ENCODE assay signal across 18 cellular contexts in genomic region chr2:174580951-174581350, GRCh38. TPM values are rescaled to one million over a fixed set of nuclear protein-coding genes. Genes with fewer than 3 reads are reported as not detected.
A peak's percentile ranks its signal among the peaks of the same experiment; 100 is the strongest.
DNase-seq lines count a peak whose midpoint lies in the region; ATAC-seq, FAIRE-seq and TF ChIP-seq lines count a peak whose summit lies in the region.
"Had no signal": no experiment of that assay in that cellular context is flagged by ENCODE, and none has a peak within 500 bp of the region (broad histone marks: within the 10 kb centered on the region; RNA-seq: fewer than 3 reads in every experiment).

No MANE protein-coding gene starts in this region.

- H3K36me3 Mint-ChIP-seq in activated CD8-positive, alpha-beta memory T cell treated with anti-CD3 and anti-CD28 coated beads, Interleukin-2, amount 10 ng/mL, durations not matched to agents 7 days and 5 days: peaks cover 69% of the 10 kb centered on the region
- H3K36me3 Mint-ChIP-seq in activated T-helper 17 cell treated with anti-CD3 and anti-CD28 coated beads, Interleukin-2, amount 50 U/mL, for 72 hours (ENCODE audit: low read depth): peaks cover 100% of the 10 kb centered on the region
- H3K36me3 Mint-ChIP-seq in stimulated activated effector memory CD8-positive, alpha-beta T cell treated with anti-CD3 and anti-CD28 coated beads, Interleukin-12 subunit alpha, Interleukin-12 subunit beta, amount 100 ng/mL, for 72 hours: peaks cover 100% of the 10 kb centered on the region
- H3K36me3 Mint-ChIP-seq in mesothelial cell of epicardium: peaks cover 10% of the 10 kb centered on the region

- H3K27ac ChIP-seq in right cardiac atrium (ENCODE audit: low read length): no peak overlapping the region
- H3K27ac ChIP-seq: gastrocnemius medialis, SK-N-MC had no signal

- H3K27ac Mint-ChIP-seq in activated CD8-positive, alpha-beta memory T cell treated with anti-CD3 and anti-CD28 coated beads, Interleukin-2, amount 10 ng/mL, durations not matched to agents 7 days and 5 days: peak overlapping the region; percentile 67
- H3K27ac Mint-ChIP-seq in activated T-helper 17 cell treated with anti-CD3 and anti-CD28 coated beads, Interleukin-2, amount 50 U/mL, for 72 hours: peak overlapping the region; percentile 66
- peak overlapping the region; percentile 99 for H3K27ac Mint-ChIP-seq in stimulated activated effector memory CD8-positive, alpha-beta T cell treated with anti-CD3 and anti-CD28 coated beads, Interleukin-12 subunit alpha, Interleukin-12 subunit beta, amount 100 ng/mL, for 72 hours
- no peak overlapping the region for H3K27ac Mint-ChIP-seq in mesothelial cell of epicardium

- H3K4me3 ChIP-seq in right cardiac atrium (ENCODE audit: low read length): no peak overlapping the region
- H3K4me3 ChIP-seq: gastrocnemius medialis, MG63, SK-N-MC had no signal

- no peak for TF ChIP-seq POLR2A in H54 (IDR thresholded peaks at IDR 0.05; ENCODE audit: low read depth, low read length)

- ATAC-seq in activated CD8-positive, alpha-beta memory T cell treated with anti-CD3 and anti-CD28 coated beads, Interleukin-2, amount 10 ng/mL, durations not matched to agents 7 days and 5 days: no peak
- ATAC-seq in activated T-helper 17 cell treated with anti-CD3 and anti-CD28 coated beads, Interleukin-2, amount 50 U/mL, for 72 hours (replicated peaks): no peak
- ATAC-seq in right cardiac atrium: peak in 1 of 2 donors; percentile 60
- no peak for ATAC-seq in stimulated activated effector memory CD8-positive, alpha-beta T cell treated with anti-CD3 and anti-CD28 coated beads, Interleukin-12 subunit alpha, Interleukin-12 subunit beta, amount 100 ng/mL, for 72 hours
- no peak for ATAC-seq in GM18861 (IDR thresholded peaks at IDR 0.05; ENCODE audit: unreplicated experiment)
- ATAC-seq: gastrocnemius medialis had no signal

- no peak overlapping the region for H3K4me3 Mint-ChIP-seq in activated CD8-positive, alpha-beta memory T cell treated with anti-CD3 and anti-CD28 coated beads, Interleukin-2, amount 10 ng/mL, durations not matched to agents 7 days and 5 days
- H3K4me3 Mint-ChIP-seq in activated T-helper 17 cell treated with anti-CD3 and anti-CD28 coated beads, Interleukin-2, amount 50 U/mL, for 72 hours: peak overlapping the region; percentile 55
- peak overlapping the region; percentile 35 for H3K4me3 Mint-ChIP-seq in stimulated activated effector memory CD8-positive, alpha-beta T cell treated with anti-CD3 and anti-CD28 coated beads, Interleukin-12 subunit alpha, Interleukin-12 subunit beta, amount 100 ng/mL, for 72 hours
- no peak overlapping the region for H3K4me3 Mint-ChIP-seq in mesothelial cell of epicardium

- DNase-seq in activated CD8-positive, alpha-beta memory T cell treated with anti-CD3 and anti-CD28 coated beads, Interleukin-2, amount 10 ng/mL, durations not matched to agents 7 days and 5 days: no peak
- no peak for DNase-seq in activated CD8-positive, alpha-beta memory T cell treated with anti-CD3 and anti-CD28 coated beads, Interleukin-2, amount 50 U/mL, for 48 hours
- DNase-seq in right cardiac atrium (peak in 2 of 3 donors; percentile 61 to 75), mesothelial cell of epicardium (ENCODE audit: low spot score in 2 of 2, unreplicated experiment in 2 of 2) (no peak), H54 (ENCODE audit: insufficient read length, low spot score) (no peak)
- no peak for DNase-seq in stimulated activated effector memory CD8-positive, alpha-beta T cell treated with anti-CD3 and anti-CD28 coated beads, Interleukin-12 subunit alpha, Interleukin-12 subunit beta, amount 100 ng/mL, for 72 hours (ENCODE audit: low spot score in 2 of 2)
- DNase-seq: amniotic stem cell; gastrocnemius medialis; GOT3; mesenchymal stem cell; MG63; NCI-H1930; NCI-H510A treated with DMSO at 0.1 percent for 48 hours; OCI-M1; stimulated activated CD4-positive, alpha-beta T cell treated with anti-CD3 and anti-CD28 coated beads, Interleukin-4, amount 100 ng/mL, for 4 hours had no signal

- no peak for TF ChIP-seq CTCF in mesothelial cell of epicardium (IDR thresholded peaks at IDR 0.05; ENCODE audit: unreplicated experiment)

- no peak for FAIRE-seq in H54 (lab: Jason Lieb, UNC)

- H3K9me3 ChIP-seq in right cardiac atrium (ENCODE audit: control insufficient read depth, low read length): no peaks in the 10 kb centered on the region
- H3K9me3 ChIP-seq: gastrocnemius medialis, MG63 had no signal

- H3K4me1 ChIP-seq in right cardiac atrium (ENCODE audit: control insufficient read depth, insufficient read depth, low read length): no peaks in the 10 kb centered on the region
- H3K4me1 ChIP-seq: gastrocnemius medialis had no signal

- H3K9me3 Mint-ChIP-seq in activated CD8-positive, alpha-beta memory T cell treated with anti-CD3 and anti-CD28 coated beads, Interleukin-2, amount 10 ng/mL, durations not matched to agents 7 days and 5 days (ENCODE audit: low read depth): no peaks in the 10 kb centered on the region
- no peaks in the 10 kb centered on the region for H3K9me3 Mint-ChIP-seq in activated T-helper 17 cell treated with anti-CD3 and anti-CD28 coated beads, Interleukin-2, amount 50 U/mL, for 72 hours
- H3K9me3 Mint-ChIP-seq in stimulated activated effector memory CD8-positive, alpha-beta T cell treated with anti-CD3 and anti-CD28 coated beads, Interleukin-12 subunit alpha, Interleukin-12 subunit beta, amount 100 ng/mL, for 72 hours: no peaks in the 10 kb centered on the region
- H3K9me3 Mint-ChIP-seq in mesothelial cell of epicardium: no peaks in the 10 kb centered on the region

- no peaks in the 10 kb centered on the region for H3K27me3 ChIP-seq in right cardiac atrium (ENCODE audit: control insufficient read depth, insufficient read depth)
- H3K27me3 ChIP-seq: gastrocnemius medialis, MG63 had no signal

- CTCF ChIA-PET in activated CD8-positive, alpha-beta memory T cell treated with anti-CD3 and anti-CD28 coated beads, Interleukin-2, amount 10 ng/mL, durations not matched to agents 7 days and 5 days (lab: Charles Lee): interaction anchor here (0.8 to 5.6 kb wide), 4 partner anchors 11 to 112 kb away, joined by 4 to 40 read pairs (median 4); no protein-coding TSS in a partner anchor

- H3K27me3 Mint-ChIP-seq in activated CD8-positive, alpha-beta memory T cell treated with anti-CD3 and anti-CD28 coated beads, Interleukin-2, amount 10 ng/mL, durations not matched to agents 7 days and 5 days: no peaks in the 10 kb centered on the region
- no peaks in the 10 kb centered on the region for H3K27me3 Mint-ChIP-seq in activated T-helper 17 cell treated with anti-CD3 and anti-CD28 coated beads, Interleukin-2, amount 50 U/mL, for 72 hours
- H3K27me3 Mint-ChIP-seq in mesothelial cell of epicardium (ENCODE audit: low read depth): no peaks in the 10 kb centered on the region

- intact Hi-C loops in right cardiac atrium (cut with DNase I): no loop called here

- peaks cover 76% of the 10 kb centered on the region for H3K4me1 Mint-ChIP-seq in activated CD8-positive, alpha-beta memory T cell treated with anti-CD3 and anti-CD28 coated beads, Interleukin-2, amount 10 ng/mL, durations not matched to agents 7 days and 5 days
- peaks cover 25% of the 10 kb centered on the region for H3K4me1 Mint-ChIP-seq in activated T-helper 17 cell treated with anti-CD3 and anti-CD28 coated beads, Interleukin-2, amount 50 U/mL, for 72 hours
- peaks cover 61% of the 10 kb centered on the region for H3K4me1 Mint-ChIP-seq in stimulated activated effector memory CD8-positive, alpha-beta T cell treated with anti-CD3 and anti-CD28 coated beads, Interleukin-12 subunit alpha, Interleukin-12 subunit beta, amount 100 ng/mL, for 72 hours
- H3K4me1 Mint-ChIP-seq in mesothelial cell of epicardium: peaks cover 16% of the 10 kb centered on the region

- 61% methylated on average over 2 of the region's 2 CpGs for WGBS in right cardiac atrium

RNA-seq across cellular contexts. Expression of gene WIPF1, which starts 16.7 kb away (rescaled TPM):
- total RNA-seq in activated CD8-positive, alpha-beta memory T cell treated with anti-CD3 and anti-CD28 coated beads, Interleukin-2, amount 10 ng/mL, durations not matched to agents 7 days and 5 days: 100 to 1,000 TPM; 465 to 588 TPM
- 100 to 1,000 TPM; 180 to 334 TPM for total RNA-seq in activated T-helper 17 cell treated with anti-CD3 and anti-CD28 coated beads, Interleukin-2, amount 50 U/mL, for 72 hours
- total RNA-seq in right cardiac atrium (10 to 100 TPM; 20.3 to 30.0 (median 27.7) TPM), mesothelial cell of epicardium (19.0 to 21.1 TPM (median 20.6 TPM) in 3 replicates)
- polyA plus RNA-seq in right cardiac atrium: 12.2 TPM

Comparison
In these comparisons a context has a peak if more than half of its experiments do, and no peak if none do; other contexts are left out.
1. DNase-seq: peak in right cardiac atrium (2 of 3); none in activated CD8-positive, alpha-beta memory T cell treated with anti-CD3 and anti-CD28 coated beads, Interleukin-2, amount 10 ng/mL, durations not matched to agents 7 days and 5 days (single experiment), activated CD8-positive, alpha-beta memory T cell treated with anti-CD3 and anti-CD28 coated beads, Interleukin-2, amount 50 U/mL, for 48 hours (single experiment), stimulated activated effector memory CD8-positive, alpha-beta T cell treated with anti-CD3 and anti-CD28 coated beads, Interleukin-12 subunit alpha, Interleukin-12 subunit beta, amount 100 ng/mL, for 72 hours (0 of 2), mesothelial cell of epicardium (0 of 2) and H54 (single experiment).
2. H3K4me3 Mint-ChIP-seq: peak in activated T-helper 17 cell treated with anti-CD3 and anti-CD28 coated beads, Interleukin-2, amount 50 U/mL, for 72 hours (single experiment) and stimulated activated effector memory CD8-positive, alpha-beta T cell treated with anti-CD3 and anti-CD28 coated beads, Interleukin-12 subunit alpha, Interleukin-12 subunit beta, amount 100 ng/mL, for 72 hours (single experiment); none in activated CD8-positive, alpha-beta memory T cell treated with anti-CD3 and anti-CD28 coated beads, Interleukin-2, amount 10 ng/mL, durations not matched to agents 7 days and 5 days (single experiment) and mesothelial cell of epicardium (single experiment).